ENCODE assay signal across 8 cellular contexts in the genomic region with DNA sequence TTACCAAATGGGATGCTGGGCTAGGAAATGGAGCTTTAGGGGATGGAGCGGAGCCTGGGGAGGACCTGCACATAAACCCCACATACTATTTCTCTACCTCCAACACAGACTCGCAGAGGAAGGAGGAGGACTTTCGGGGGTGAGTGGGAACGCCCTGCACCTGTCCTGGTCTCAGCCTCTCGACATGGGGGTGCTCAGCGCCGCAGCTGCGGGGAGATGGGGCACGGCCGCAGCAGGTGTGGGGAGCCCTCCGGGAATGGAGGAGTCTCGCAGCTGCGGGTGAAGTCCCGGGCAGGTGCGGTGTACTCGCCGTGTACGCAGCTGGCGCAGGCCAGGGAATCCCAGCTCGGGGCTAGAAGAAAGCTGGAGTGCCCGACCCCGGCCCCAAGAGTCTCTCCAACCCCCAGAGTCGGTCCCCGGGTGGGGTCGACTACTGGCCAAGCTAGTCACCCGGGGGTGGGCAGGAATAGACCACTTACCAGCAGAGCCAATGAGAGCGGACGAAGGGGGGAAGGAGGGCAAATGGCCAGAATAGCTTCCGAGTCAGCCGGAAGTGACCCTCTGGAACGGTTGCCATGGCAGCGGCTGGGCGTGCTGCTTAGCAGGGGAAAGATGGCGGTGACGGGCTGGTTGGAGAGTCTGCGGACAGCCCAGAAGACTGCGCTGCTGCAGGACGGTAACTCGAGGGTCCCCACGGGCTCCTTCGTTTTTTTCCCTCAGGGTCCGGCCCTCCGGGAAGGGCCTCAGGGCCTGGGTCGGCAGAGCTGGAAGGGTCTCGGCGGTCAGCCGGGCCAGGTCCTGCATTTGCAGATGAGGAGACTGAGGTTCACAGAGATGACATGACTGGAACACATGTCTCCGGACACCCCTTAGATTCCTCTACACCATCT. TPM values are rescaled to one million over a fixed set of nuclear protein-coding genes. Genes with fewer than 3 reads are reported as not detected.
DNase-seq lines count a peak whose midpoint lies in the region; ATAC-seq and TF ChIP-seq lines count a peak whose summit lies in the region.

A gene (plus strand): TSS at position 597 of the 890 bp plus-strand sequence. CDS start 16 bp downstream, at position 613.
A gene (minus strand): TSS at position 533 of the 890 bp plus-strand sequence. CDS start 897 bp downstream, outside the sequence.

- H3K4me2 ChIP-seq in DOHH2 (ENCODE audit: low read length) (peak within 1 kb of the TSS; percentile 94), fibroblast of lung (ENCODE audit: extremely low read depth, insufficient read depth, low read length) (peak within 1 kb of the TSS; percentile 98)

- H3K9me3 Mint-ChIP-seq in activated T-helper 2 cell treated with anti-CD3 and anti-CD28 coated beads, Interferon-gamma antibody, Interleukin-2, Interleukin-4, amounts not matched to agents 10 μg/mL and 5 μg/mL and 100 μg/mL, durations not matched to agents 14 hours and 24 hours and 36 hours: no peaks in the 10 kb centered on the region
- peaks cover 0 to 2% (median 0%) of the 10 kb centered on the region in 11 donors for H3K9me3 Mint-ChIP-seq in naive thymus-derived CD4-positive, alpha-beta T cell
- H3K9me3 Mint-ChIP-seq in stimulated activated memory B cell treated with anti-CD40 and anti-IgM and Interleukin-4, amounts not matched to agents 10 μg/mL and 1 μg/mL and 100 μg/mL, for 72 hours: no peaks in the 10 kb centered on the region

- H3K36me3 Mint-ChIP-seq in activated T-helper 2 cell treated with anti-CD3 and anti-CD28 coated beads, Interferon-gamma antibody, Interleukin-2, Interleukin-4, amounts not matched to agents 10 μg/mL and 5 μg/mL and 100 μg/mL, durations not matched to agents 14 hours and 24 hours and 36 hours (ENCODE audit: low read depth): peaks cover 22% of the 10 kb centered on the region
- peaks cover 0 to 18% (median 3%) of the 10 kb centered on the region in 5 donors for H3K36me3 Mint-ChIP-seq in naive thymus-derived CD4-positive, alpha-beta T cell
- H3K36me3 Mint-ChIP-seq in stimulated activated memory B cell treated with anti-CD40 and anti-IgM and Interleukin-4, amounts not matched to agents 10 μg/mL and 1 μg/mL and 100 μg/mL, for 72 hours: peaks cover 19% of the 10 kb centered on the region

- DNase-seq in Kasumi-1 (lab: John Stamatoyannopoulos, UW) (peak; percentile 95 to 98), RKO (ENCODE audit: low spot score) (peak; percentile 94), fibroblast of lung (ENCODE audit: low read depth in 2 of 2) (peak; percentile 93 to 94)
- DNase-seq in activated T-helper 2 cell treated with anti-CD3 and anti-CD28 coated beads, Interferon-gamma antibody, Interleukin-2, Interleukin-4, amounts not matched to agents 10 μg/mL and 5 μg/mL and 100 μg/mL, durations not matched to agents 14 hours and 24 hours and 36 hours (ENCODE audit: low spot score): peak; percentile 83
- peak; percentile 73 to 89 (median 81) for DNase-seq in naive thymus-derived CD4-positive, alpha-beta T cell

- H4K20me1 ChIP-seq in DOHH2 (ENCODE audit: control insufficient read depth, insufficient read depth, low read depth, low read length): no peaks in the 10 kb centered on the region
- no peaks in the 10 kb centered on the region for H4K20me1 ChIP-seq in fibroblast of lung (ENCODE audit: control insufficient read depth, extremely low read depth, insufficient read depth, low read length)

- no peak for TF ChIP-seq CTCF in DOHH2 (IDR thresholded peaks at IDR 0.05; ENCODE audit: low read depth, low read length, poor library complexity, severe bottlenecking)
- TF ChIP-seq CTCF in fibroblast of lung (conservative IDR thresholded peaks at IDR 0.05 in 1 of 2, IDR thresholded peaks at IDR 0.05 in 1 of 2; ENCODE audit: low read depth in 1 of 2, low read length in 2 of 2): no peak

- H3K4me1 ChIP-seq in DOHH2 (ENCODE audit: control insufficient read depth, low read length): peaks cover 25% of the 10 kb centered on the region
- H3K4me1 ChIP-seq in fibroblast of lung (ENCODE audit: control insufficient read depth, extremely low read depth, insufficient read depth, low read length): no peaks in the 10 kb centered on the region
- peaks cover 14 to 16% of the 10 kb centered on the region in 2 donors for H3K4me1 ChIP-seq in naive thymus-derived CD4-positive, alpha-beta T cell (ENCODE audit: control insufficient read depth in 2 of 2, insufficient read depth in 2 of 2, low read length in 2 of 2)

- H3K27me3 Mint-ChIP-seq in activated T-helper 2 cell treated with anti-CD3 and anti-CD28 coated beads, Interferon-gamma antibody, Interleukin-2, Interleukin-4, amounts not matched to agents 10 μg/mL and 5 μg/mL and 100 μg/mL, durations not matched to agents 14 hours and 24 hours and 36 hours (ENCODE audit: low read depth): no peaks in the 10 kb centered on the region
- no peaks in the 10 kb centered on the region for H3K27me3 Mint-ChIP-seq in naive thymus-derived CD4-positive, alpha-beta T cell
- no peaks in the 10 kb centered on the region for H3K27me3 Mint-ChIP-seq in stimulated activated memory B cell treated with anti-CD40 and anti-IgM and Interleukin-4, amounts not matched to agents 10 μg/mL and 1 μg/mL and 100 μg/mL, for 72 hours

- peak; percentile 97 for ATAC-seq in GM21825 (IDR thresholded peaks at IDR 0.05; ENCODE audit: unreplicated experiment)
- ATAC-seq in naive thymus-derived CD4-positive, alpha-beta T cell: peak; percentile 94
- peak; percentile 98 for ATAC-seq in stimulated activated memory B cell treated with anti-CD40 and anti-IgM and Interleukin-4, amounts not matched to agents 10 μg/mL and 1 μg/mL and 100 μg/mL, for 72 hours

- H3K27ac ChIP-seq in DOHH2 (ENCODE audit: low read depth, low read length): peak within 1 kb of the TSS; percentile 29; the same call in 1 of the 2 replicates
- H3K27ac ChIP-seq in fibroblast of lung (ENCODE audit: insufficient read depth, low read length): peak within 1 kb of the TSS; percentile 18
- H3K27ac ChIP-seq in naive thymus-derived CD4-positive, alpha-beta T cell (ENCODE audit: low read depth, low read length): peak within 1 kb of the TSS; percentile 69

- no peaks in the 10 kb centered on the region for H3K27me3 ChIP-seq in DOHH2 (ENCODE audit: control insufficient read depth, low read length)
- no peaks in the 10 kb centered on the region for H3K27me3 ChIP-seq in fibroblast of lung (ENCODE audit: control insufficient read depth, insufficient read depth, low read length)
- H3K27me3 ChIP-seq in naive thymus-derived CD4-positive, alpha-beta T cell (ENCODE audit: control insufficient read depth in 2 of 2, insufficient read depth in 2 of 2, low read length in 2 of 2): no peaks in the 10 kb centered on the region

- intact Hi-C loops in activated T-helper 2 cell treated with anti-CD3 and anti-CD28 coated beads, Interferon-gamma antibody, Interleukin-2, Interleukin-4, amounts not matched to agents 10 μg/mL and 5 μg/mL and 100 μg/mL, durations not matched to agents 14 hours and 24 hours and 36 hours (cut with micrococcal nuclease): no loop called here
- intact Hi-C loops in naive thymus-derived CD4-positive, alpha-beta T cell (cut with micrococcal nuclease): loop anchor here (1.0 to 5.0 kb wide), 6 partner anchors 18 to 1051 kb away; a partner anchor contains a TSS

- no peaks in the 10 kb centered on the region for H3F3A ChIP-seq in DOHH2 (ENCODE audit: control insufficient read depth, insufficient read depth)

- peaks cover 16% of the 10 kb centered on the region for H3K36me3 ChIP-seq in DOHH2 (ENCODE audit: control insufficient read depth, low read length)
- H3K36me3 ChIP-seq in fibroblast of lung (ENCODE audit: control insufficient read depth, insufficient read depth, low read length): peaks cover 8% of the 10 kb centered on the region
- H3K36me3 ChIP-seq in naive thymus-derived CD4-positive, alpha-beta T cell (ENCODE audit: control insufficient read depth in 2 of 3, insufficient read depth in 3 of 3, low read length in 3 of 3): peaks cover 0 to 27% (median 0%) of the 10 kb centered on the region in 3 experiments

- H3K9ac ChIP-seq in fibroblast of lung (ENCODE audit: insufficient read depth, low read length): peak within 1 kb of the TSS; percentile 47

- H3K4me1 Mint-ChIP-seq in activated T-helper 2 cell treated with anti-CD3 and anti-CD28 coated beads, Interferon-gamma antibody, Interleukin-2, Interleukin-4, amounts not matched to agents 10 μg/mL and 5 μg/mL and 100 μg/mL, durations not matched to agents 14 hours and 24 hours and 36 hours (ENCODE audit: low read depth): peaks cover 12% of the 10 kb centered on the region
- peaks cover 16 to 37% (median 32%) of the 10 kb centered on the region in 7 donors for H3K4me1 Mint-ChIP-seq in naive thymus-derived CD4-positive, alpha-beta T cell
- H3K4me1 Mint-ChIP-seq in stimulated activated memory B cell treated with anti-CD40 and anti-IgM and Interleukin-4, amounts not matched to agents 10 μg/mL and 1 μg/mL and 100 μg/mL, for 72 hours: peaks cover 37% of the 10 kb centered on the region

- H3K27ac Mint-ChIP-seq in activated T-helper 2 cell treated with anti-CD3 and anti-CD28 coated beads, Interferon-gamma antibody, Interleukin-2, Interleukin-4, amounts not matched to agents 10 μg/mL and 5 μg/mL and 100 μg/mL, durations not matched to agents 14 hours and 24 hours and 36 hours: peak within 1 kb of the TSS; percentile 76
- H3K27ac Mint-ChIP-seq in naive thymus-derived CD4-positive, alpha-beta T cell: peak within 1 kb of the TSS; percentile 71 to 94 (median 89)
- H3K27ac Mint-ChIP-seq in stimulated activated memory B cell treated with anti-CD40 and anti-IgM and Interleukin-4, amounts not matched to agents 10 μg/mL and 1 μg/mL and 100 μg/mL, for 72 hours: peak within 1 kb of the TSS; percentile 88

- H3K4me3 ChIP-seq in DOHH2 (ENCODE audit: low read length) (peak within 1 kb of the TSS; percentile 95), fibroblast of lung (replicated peaks in 1 of 4; ENCODE audit: control extremely low read depth in 1 of 4, insufficient read depth in 1 of 4, low read depth in 3 of 4, low read length in 4 of 4) (peak within 1 kb of the TSS; percentile 74 to 98 (median 90))
- peak within 1 kb of the TSS; percentile 77 for H3K4me3 ChIP-seq in naive thymus-derived CD4-positive, alpha-beta T cell (ENCODE audit: low read length)

- POLR2A ChIA-PET in naive thymus-derived CD4-positive, alpha-beta T cell (lab: Charles Lee): interaction anchor here (0.8 to 1.4 kb wide), 6 partner anchors 10 to 915 kb away, joined by 3 read pairs; a partner anchor contains a TSS

- H3K9me3 ChIP-seq in DOHH2 (ENCODE audit: control insufficient read depth, insufficient read depth, low read length) (no peaks in the 10 kb centered on the region), fibroblast of lung (ENCODE audit: control insufficient read depth, insufficient read depth, low read depth, low read length) (no peaks in the 10 kb centered on the region)
- no peaks in the 10 kb centered on the region for H3K9me3 ChIP-seq in naive thymus-derived CD4-positive, alpha-beta T cell (ENCODE audit: control insufficient read depth in 2 of 3, low read length in 3 of 3)

- H3K4me3 Mint-ChIP-seq in activated T-helper 2 cell treated with anti-CD3 and anti-CD28 coated beads, Interferon-gamma antibody, Interleukin-2, Interleukin-4, amounts not matched to agents 10 μg/mL and 5 μg/mL and 100 μg/mL, durations not matched to agents 14 hours and 24 hours and 36 hours (ENCODE audit: low read depth): peak within 1 kb of the TSS; percentile 95
- peak within 1 kb of the TSS; percentile 92 to 97 (median 95) for H3K4me3 Mint-ChIP-seq in naive thymus-derived CD4-positive, alpha-beta T cell
- peak within 1 kb of the TSS; percentile 96 for H3K4me3 Mint-ChIP-seq in stimulated activated memory B cell treated with anti-CD40 and anti-IgM and Interleukin-4, amounts not matched to agents 10 μg/mL and 1 μg/mL and 100 μg/mL, for 72 hours

- H2AFZ ChIP-seq in fibroblast of lung (ENCODE audit: low read length): peak within 1 kb of the TSS; percentile 93

- CTCF ChIA-PET in naive thymus-derived CD4-positive, alpha-beta T cell (lab: Charles Lee): interaction anchor here (0.5 to 1.4 kb wide), 3 partner anchors 17 to 1242 kb away, joined by 3 to 5 read pairs (median 4); no protein-coding TSS in a partner anchor

- peaks cover 13% of the 10 kb centered on the region for H3K79me2 ChIP-seq in DOHH2 (ENCODE audit: control insufficient read depth, low read length)
- H3K79me2 ChIP-seq in fibroblast of lung (ENCODE audit: control insufficient read depth, insufficient read depth, low read length): peaks cover 9% of the 10 kb centered on the region

- no peaks in the 10 kb centered on the region for H3K9me2 ChIP-seq in DOHH2 (replicated peaks; ENCODE audit: control insufficient read depth, low read length)

RNA-seq across cellular contexts. Expression of the first gene that starts in this region (rescaled TPM):
- 7.2 and 7.8 TPM in 2 replicates for total RNA-seq in activated T-helper 2 cell treated with anti-CD3 and anti-CD28 coated beads, Interferon-gamma antibody, Interleukin-2, Interleukin-4, amounts not matched to agents 10 μg/mL and 5 μg/mL and 100 μg/mL, durations not matched to agents 14 hours and 24 hours and 36 hours
- 23.9 and 34.4 TPM in 2 replicates for total RNA-seq in fibroblast of lung
- 40.5 and 42.9 TPM in 2 replicates for polyA plus RNA-seq in fibroblast of lung
- polyA plus RNA-seq in fibroblast of lung (2012): 37.7 and 46.4 TPM in 2 replicates
- 27.6 and 29.2 TPM in 2 replicates for polyA minus RNA-seq in fibroblast of lung (ENCODE audit: low replicate concordance)
- 1 to 10 TPM in 3 of 5 experiments, under 1 TPM in 2; 0.64 to 3.6 (median 1.3) TPM for total RNA-seq in naive thymus-derived CD4-positive, alpha-beta T cell
- polyA plus RNA-seq in naive thymus-derived CD4-positive, alpha-beta T cell: 1 to 10 TPM; 2.4 to 2.6 TPM

RNA-seq across cellular contexts. Expression of the second gene that starts in this region (rescaled TPM):
- 32.4 and 33.4 TPM in 2 replicates for total RNA-seq in activated T-helper 2 cell treated with anti-CD3 and anti-CD28 coated beads, Interferon-gamma antibody, Interleukin-2, Interleukin-4, amounts not matched to agents 10 μg/mL and 5 μg/mL and 100 μg/mL, durations not matched to agents 14 hours and 24 hours and 36 hours
- total RNA-seq in fibroblast of lung: 12.3 and 15.7 TPM in 2 replicates
- 10.9 TPM in 2 replicates for polyA plus RNA-seq in fibroblast of lung
- 12.8 and 13.9 TPM in 2 replicates for polyA plus RNA-seq in fibroblast of lung (2012)
- polyA minus RNA-seq in fibroblast of lung (ENCODE audit: low replicate concordance): 58.7 and 63.9 TPM in 2 replicates
- total RNA-seq in naive thymus-derived CD4-positive, alpha-beta T cell: 10 to 100 TPM; 34.9 to 65.8 (median 38.8) TPM
- polyA plus RNA-seq in naive thymus-derived CD4-positive, alpha-beta T cell: 10 to 100 TPM; 16.4 to 18.9 TPM

Comparison
In these comparisons a context has a peak if more than half of its experiments do, and no peak if none do; other contexts are left out.
1. Peak in every context shown above with its lines: DNase-seq, ATAC-seq, H3K4me3 ChIP-seq and H3K27ac ChIP-seq.
2. RNA of the first gene that starts in this region (polyA plus RNA-seq): 37.7 to 46.4 TPM in fibroblast of lung; 2.4 to 2.6 TPM in naive thymus-derived CD4-positive, alpha-beta T cell; every median in the first group is over 10 times any median in the second.
3. H3K27ac ChIP-seq: peak in every context shown above with its lines; median percentile 69 in naive thymus-derived CD4-positive, alpha-beta T cell; 29 in DOHH2; 18 in fibroblast of lung.